8 cellular contexts compared by ENCODE assay signal in the genomic region with DNA sequence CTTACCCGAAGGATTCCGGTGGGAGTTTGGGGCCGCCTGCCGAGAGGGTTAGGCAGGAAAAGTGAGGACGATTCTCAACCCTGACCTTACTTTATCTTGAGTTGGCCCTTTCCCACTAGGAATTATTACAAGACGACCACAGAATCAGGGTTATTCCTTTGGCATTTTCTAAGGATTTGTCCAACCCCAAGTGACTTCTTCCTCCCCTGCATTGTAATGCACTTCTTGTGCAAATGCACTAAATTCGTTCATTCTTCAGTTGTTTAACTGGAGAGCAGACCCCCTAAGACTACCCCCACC. TPM values are rescaled to one million over a fixed set of nuclear protein-coding genes. Genes with fewer than 3 reads are reported as not detected.
DNase-seq lines count a peak whose midpoint lies in the region; ATAC-seq and TF ChIP-seq lines count a peak whose summit lies in the region.

No MANE protein-coding gene starts in this region.

- 0 out of 2 replicates have a peak, but pooled peaks cover 4% of the 10 kb centered on the region for H3K36me3 ChIP-seq in SJSA1
- no peaks in the 10 kb centered on the region for H3K36me3 ChIP-seq in fibroblast of lung (ENCODE audit: control insufficient read depth, insufficient read depth, low read length)
- no peaks in the 10 kb centered on the region for H3K36me3 ChIP-seq in prostate gland

- H3K27ac ChIP-seq in SJSA1 (peak overlapping the region; percentile 65; the same call in 1 of the 2 replicates), fibroblast of lung (ENCODE audit: insufficient read depth, low read length) (peak overlapping the region; percentile 97), prostate gland (peak overlapping the region; percentile 85 to 86)

- peak overlapping the region; percentile 9 for H2AFZ ChIP-seq in fibroblast of lung (ENCODE audit: low read length)

- H3K4me2 ChIP-seq in fibroblast of lung (ENCODE audit: extremely low read depth, insufficient read depth, low read length), result peak overlapping the region; percentile 99

- H3K4me1 ChIP-seq in SJSA1 (replicated peaks) (peaks cover 6% of the 10 kb centered on the region), fibroblast of lung (ENCODE audit: control insufficient read depth, extremely low read depth, insufficient read depth, low read length) (peaks cover 5% of the 10 kb centered on the region), prostate gland (replicated peaks) (no peaks in the 10 kb centered on the region)

- WGBS in prostate gland, result 2% methylated on average over 7 of the region's 7 CpGs

- H3K27me3 ChIP-seq in SJSA1 (replicated peaks) (no peaks in the 10 kb centered on the region), fibroblast of lung (ENCODE audit: control insufficient read depth, insufficient read depth, low read length) (no peaks in the 10 kb centered on the region), prostate gland (replicated peaks; ENCODE audit: insufficient read depth) (no peaks in the 10 kb centered on the region)

- H3K9me3 ChIP-seq in SJSA1 (replicated peaks) (no peaks in the 10 kb centered on the region), fibroblast of lung (ENCODE audit: control insufficient read depth, insufficient read depth, low read depth, low read length) (no peaks in the 10 kb centered on the region), prostate gland (no peaks in the 10 kb centered on the region)

- H3K4me3 ChIP-seq in GM12864 (ENCODE audit: low read depth, low read length) (peak overlapping the region; percentile 94), SJSA1 (peak overlapping the region; percentile 80), fibroblast of lung (replicated peaks in 1 of 4; ENCODE audit: control extremely low read depth in 1 of 4, insufficient read depth in 1 of 4, low read depth in 3 of 4, low read length in 4 of 4) (peak overlapping the region; percentile 91 to 92 (median 92)), prostate gland (peak overlapping the region; percentile 90 to 97)

- H3K79me2 ChIP-seq in fibroblast of lung (ENCODE audit: control insufficient read depth, insufficient read depth, low read length), result peaks cover 6% of the 10 kb centered on the region

- H4K20me1 ChIP-seq in fibroblast of lung (ENCODE audit: control insufficient read depth, extremely low read depth, insufficient read depth, low read length), result no peaks in the 10 kb centered on the region

- no peak for DNase-seq in GM12864 (ENCODE audit: low read depth)
- DNase-seq in SJSA1 (ENCODE audit: low read depth in 1 of 2, low spot score in 2 of 2), result no peak
- DNase-seq in fibroblast of lung (ENCODE audit: low read depth in 2 of 2), result no peak
- DNase-seq in prostate gland (ENCODE audit: low spot score), result no peak
- no peak for DNase-seq in NCI-H146 (lab: John Stamatoyannopoulos, UW)
- no peak for DNase-seq in stimulated activated CD4-positive, alpha-beta T cell treated with anti-CD3 and anti-CD28 coated beads, Interleukin-2, amount 100 ng/mL, for 48 hours

- intact Hi-C loops in prostate gland (cut with DNase I), result no loop called here

- H3K9ac ChIP-seq in fibroblast of lung (ENCODE audit: insufficient read depth, low read length), result peak overlapping the region; percentile 97

- no peak for ATAC-seq in GM21360 (IDR thresholded peaks at IDR 0.05; ENCODE audit: unreplicated experiment)
- ATAC-seq in GM18867 (IDR thresholded peaks at IDR 0.05; ENCODE audit: unreplicated experiment), result no peak

- no peak for TF ChIP-seq POLR2A in prostate gland (IDR thresholded peaks at IDR 0.05)

- TF ChIP-seq CTCF in GM12864 (IDR thresholded peaks at IDR 0.05; ENCODE audit: low read depth, low read length, missing control alignments), result no peak
- TF ChIP-seq CTCF in fibroblast of lung (conservative IDR thresholded peaks at IDR 0.05 in 1 of 2, IDR thresholded peaks at IDR 0.05 in 1 of 2; ENCODE audit: low read depth in 1 of 2, low read length in 2 of 2), result no peak
- TF ChIP-seq CTCF in prostate gland (IDR thresholded peaks at IDR 0.05), result no peak

RNA-seq across cellular contexts. Expression of a gene that starts 0.4 kb away (rescaled TPM):
- 0.31 and 0.74 TPM in 2 replicates for total RNA-seq in SJSA1 (2014; rRNA removed; shearing (Covaris generic))
- total RNA-seq in fibroblast of lung (4.0 and 4.9 TPM in 2 replicates), prostate gland (1 to 10 TPM in 1 of 2 donors, under 1 TPM in 1; 0.50 to 7.3 TPM)
- 3.0 and 3.1 TPM in 2 replicates for polyA plus RNA-seq in fibroblast of lung
- 2.4 and 2.7 TPM in 2 replicates for polyA plus RNA-seq in fibroblast of lung (2012)
- 1.8 TPM in 1 of 2 replicates, not detected in the other for polyA minus RNA-seq in fibroblast of lung (ENCODE audit: low replicate concordance)

RNA-seq across cellular contexts. Expression of a gene that starts 0.8 kb away (rescaled TPM):
- total RNA-seq in SJSA1 (2014; rRNA removed; shearing (Covaris generic)), result 4.4 and 6.6 TPM in 2 replicates
- total RNA-seq in fibroblast of lung (8.2 and 9.7 TPM in 2 replicates), prostate gland (10 to 100 TPM; 10.7 to 27.0 TPM)
- 6.3 and 7.2 TPM in 2 replicates for polyA plus RNA-seq in fibroblast of lung
- polyA plus RNA-seq in fibroblast of lung (2012), result 5.8 and 6.6 TPM in 2 replicates
- 7.7 and 11.1 TPM in 2 replicates for polyA minus RNA-seq in fibroblast of lung (ENCODE audit: low replicate concordance)
